1 cellular context compared by ENCODE assay signal in the genomic region with DNA sequence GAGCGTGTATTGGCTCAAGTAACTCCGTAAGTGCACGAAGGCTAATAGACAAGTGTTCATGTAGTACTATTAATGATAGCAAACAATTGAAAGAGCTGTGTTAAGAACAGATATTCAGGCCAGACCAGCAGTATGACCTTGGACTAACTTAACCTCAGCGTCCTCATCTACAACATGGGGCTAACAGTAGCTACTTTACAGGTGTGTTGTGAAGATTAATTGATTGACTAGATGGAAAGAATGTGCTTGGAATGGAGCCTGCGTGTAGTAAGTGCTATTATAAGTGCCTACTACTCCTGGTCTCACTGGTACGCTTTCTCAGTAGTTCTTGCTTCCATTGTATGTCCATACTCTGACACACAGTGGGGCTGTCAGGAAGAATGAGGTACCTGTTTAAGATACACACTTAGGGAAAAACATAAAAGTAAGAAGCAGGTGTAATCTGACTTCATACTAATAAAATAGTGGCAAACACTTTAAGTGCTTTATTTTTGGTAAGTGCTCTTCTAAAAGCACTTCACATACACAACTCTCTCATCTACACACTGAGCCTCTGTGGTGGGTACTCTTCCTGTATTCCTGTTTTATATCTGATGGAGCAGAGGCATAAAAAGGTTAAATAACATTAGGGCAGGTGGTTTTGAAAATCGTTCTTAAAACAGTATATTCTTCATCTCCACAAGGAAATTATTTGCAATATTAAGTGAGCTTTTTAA.
TF ChIP-seq lines count a peak whose summit lies in the region.

No MANE protein-coding gene starts in this region.

TF ChIP-seq in WTC11, 78 proteins besides CTCF, POLR2A, EP300 and RAD21 (continued from another document):
- TF ChIP-seq, protein P1, sequence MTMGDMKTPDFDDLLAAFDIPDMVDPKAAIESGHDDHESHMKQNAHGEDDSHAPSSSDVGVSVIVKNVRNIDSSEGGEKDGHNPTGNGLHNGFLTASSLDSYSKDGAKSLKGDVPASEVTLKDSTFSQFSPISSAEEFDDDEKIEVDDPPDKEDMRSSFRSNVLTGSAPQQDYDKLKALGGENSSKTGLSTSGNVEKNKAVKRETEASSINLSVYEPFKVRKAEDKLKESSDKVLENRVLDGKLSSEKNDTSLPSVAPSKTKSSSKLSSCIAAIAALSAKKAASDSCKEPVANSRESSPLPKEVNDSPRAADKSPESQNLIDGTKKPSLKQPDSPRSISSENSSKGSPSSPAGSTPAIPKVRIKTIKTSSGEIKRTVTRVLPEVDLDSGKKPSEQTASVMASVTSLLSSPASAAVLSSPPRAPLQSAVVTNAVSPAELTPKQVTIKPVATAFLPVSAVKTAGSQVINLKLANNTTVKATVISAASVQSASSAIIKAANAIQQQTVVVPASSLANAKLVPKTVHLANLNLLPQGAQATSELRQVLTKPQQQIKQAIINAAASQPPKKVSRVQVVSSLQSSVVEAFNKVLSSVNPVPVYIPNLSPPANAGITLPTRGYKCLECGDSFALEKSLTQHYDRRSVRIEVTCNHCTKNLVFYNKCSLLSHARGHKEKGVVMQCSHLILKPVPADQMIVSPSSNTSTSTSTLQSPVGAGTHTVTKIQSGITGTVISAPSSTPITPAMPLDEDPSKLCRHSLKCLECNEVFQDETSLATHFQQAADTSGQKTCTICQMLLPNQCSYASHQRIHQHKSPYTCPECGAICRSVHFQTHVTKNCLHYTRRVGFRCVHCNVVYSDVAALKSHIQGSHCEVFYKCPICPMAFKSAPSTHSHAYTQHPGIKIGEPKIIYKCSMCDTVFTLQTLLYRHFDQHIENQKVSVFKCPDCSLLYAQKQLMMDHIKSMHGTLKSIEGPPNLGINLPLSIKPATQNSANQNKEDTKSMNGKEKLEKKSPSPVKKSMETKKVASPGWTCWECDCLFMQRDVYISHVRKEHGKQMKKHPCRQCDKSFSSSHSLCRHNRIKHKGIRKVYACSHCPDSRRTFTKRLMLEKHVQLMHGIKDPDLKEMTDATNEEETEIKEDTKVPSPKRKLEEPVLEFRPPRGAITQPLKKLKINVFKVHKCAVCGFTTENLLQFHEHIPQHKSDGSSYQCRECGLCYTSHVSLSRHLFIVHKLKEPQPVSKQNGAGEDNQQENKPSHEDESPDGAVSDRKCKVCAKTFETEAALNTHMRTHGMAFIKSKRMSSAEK (CRISPR knock-in tag; IDR thresholded peaks at IDR 0.05; ENCODE audit: borderline replicate concordance) = no peak
- TF ChIP-seq TCF7 (CRISPR knock-in tag; IDR thresholded peaks at IDR 0.05; ENCODE audit: low read depth) (no peak), CBFB (CRISPR knock-in tag; IDR thresholded peaks at IDR 0.05; ENCODE audit: low read depth) (no peak), SP1 (CRISPR knock-in tag; conservative IDR thresholded peaks at IDR 0.05) (no peak), SMAD4 (CRISPR knock-in tag; IDR thresholded peaks at IDR 0.05) (no peak)
- TF ChIP-seq, protein P2, sequence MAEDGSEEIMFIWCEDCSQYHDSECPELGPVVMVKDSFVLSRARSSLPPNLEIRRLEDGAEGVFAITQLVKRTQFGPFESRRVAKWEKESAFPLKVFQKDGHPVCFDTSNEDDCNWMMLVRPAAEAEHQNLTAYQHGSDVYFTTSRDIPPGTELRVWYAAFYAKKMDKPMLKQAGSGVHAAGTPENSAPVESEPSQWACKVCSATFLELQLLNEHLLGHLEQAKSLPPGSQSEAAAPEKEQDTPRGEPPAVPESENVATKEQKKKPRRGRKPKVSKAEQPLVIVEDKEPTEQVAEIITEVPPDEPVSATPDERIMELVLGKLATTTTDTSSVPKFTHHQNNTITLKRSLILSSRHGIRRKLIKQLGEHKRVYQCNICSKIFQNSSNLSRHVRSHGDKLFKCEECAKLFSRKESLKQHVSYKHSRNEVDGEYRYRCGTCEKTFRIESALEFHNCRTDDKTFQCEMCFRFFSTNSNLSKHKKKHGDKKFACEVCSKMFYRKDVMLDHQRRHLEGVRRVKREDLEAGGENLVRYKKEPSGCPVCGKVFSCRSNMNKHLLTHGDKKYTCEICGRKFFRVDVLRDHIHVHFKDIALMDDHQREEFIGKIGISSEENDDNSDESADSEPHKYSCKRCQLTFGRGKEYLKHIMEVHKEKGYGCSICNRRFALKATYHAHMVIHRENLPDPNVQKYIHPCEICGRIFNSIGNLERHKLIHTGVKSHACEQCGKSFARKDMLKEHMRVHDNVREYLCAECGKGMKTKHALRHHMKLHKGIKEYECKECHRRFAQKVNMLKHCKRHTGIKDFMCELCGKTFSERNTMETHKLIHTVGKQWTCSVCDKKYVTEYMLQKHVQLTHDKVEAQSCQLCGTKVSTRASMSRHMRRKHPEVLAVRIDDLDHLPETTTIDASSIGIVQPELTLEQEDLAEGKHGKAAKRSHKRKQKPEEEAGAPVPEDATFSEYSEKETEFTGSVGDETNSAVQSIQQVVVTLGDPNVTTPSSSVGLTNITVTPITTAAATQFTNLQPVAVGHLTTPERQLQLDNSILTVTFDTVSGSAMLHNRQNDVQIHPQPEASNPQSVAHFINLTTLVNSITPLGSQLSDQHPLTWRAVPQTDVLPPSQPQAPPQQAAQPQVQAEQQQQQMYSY (CRISPR knock-in tag; IDR thresholded peaks at IDR 0.05) = no peak
